25 cellular contexts compared by ENCODE assay signal in the genomic region with DNA sequence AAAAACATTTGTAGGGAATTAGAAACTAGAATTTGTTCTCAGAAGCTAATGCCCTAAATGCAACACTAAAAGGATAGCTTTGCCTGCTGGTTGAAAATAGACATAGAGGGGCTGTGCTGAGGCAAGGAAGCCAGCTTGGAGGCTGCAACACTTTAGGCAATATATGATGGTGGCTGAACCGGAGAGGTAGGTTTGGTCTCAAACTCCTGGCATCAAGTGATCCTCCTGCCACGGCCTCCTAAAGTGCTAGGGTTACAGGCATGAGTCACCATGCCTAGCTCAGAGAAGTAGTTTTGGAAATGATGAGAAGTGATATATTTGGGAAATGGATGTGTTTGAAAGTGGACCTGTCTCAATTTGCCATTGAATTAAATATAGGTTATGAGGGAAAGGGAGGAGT.
"Had no signal": no experiment of that assay in that cellular context is flagged by ENCODE, and none has a peak within 500 bp of the region (broad histone marks: within the 10 kb centered on the region; RNA-seq: fewer than 3 reads in every experiment).

No MANE protein-coding gene starts in this region.

- H3K27me3 Mint-ChIP-seq: activated B cell treated with CpG ODN at 0.5 μM for 24 hours; activated CD4-positive, alpha-beta memory T cell treated with anti-CD3 and anti-CD28 coated beads for 36 hours; stimulated activated naive CD8-positive, alpha-beta T cell treated with anti-CD3 and anti-CD28 coated beads, Interleukin-15, Interleukin-2, amounts not matched to agents 100 ng/mL and 50 ng/mL, for 24 hours; T-helper 17 cell had no signal

- H2AFZ ChIP-seq: parathyroid adenoma had no signal

- H3K9me3 Mint-ChIP-seq: activated B cell treated with CpG ODN at 0.5 μM for 24 hours; effector memory CD8-positive, alpha-beta T cell; natural killer cell treated with Interleukin-12 subunit alpha and Interleukin-12 subunit beta and Interleukin-15 and Interleukin-18, amount 100 ng/mL, for 72 hours; stimulated activated naive CD8-positive, alpha-beta T cell treated with anti-CD3 and anti-CD28 coated beads, Interleukin-15, Interleukin-2, amounts not matched to agents 100 ng/mL and 50 ng/mL, for 24 hours had no signal

- H3K36me3 ChIP-seq: brain microvascular endothelial cell, left ventricle myocardium inferior, tibial artery had no signal

- FAIRE-seq: colon, frontal cortex, urothelium cell line had no signal

- H3K27ac ChIP-seq: brain microvascular endothelial cell, dorsolateral prefrontal cortex, left ventricle myocardium inferior, parathyroid adenoma, tibial artery had no signal

- ATAC-seq: activated naive CD4-positive, alpha-beta T cell treated with anti-CD3 and anti-CD28 coated beads, Interleukin-2, amount 50 U/mL, for 72 hours; activated T-cell treated with anti-CD3 and anti-CD28 coated beads, Interleukin-2, amount 50 U/mL, for 72 hours; effector memory CD8-positive, alpha-beta T cell; esophagus mucosa; natural killer cell treated with Interleukin-12 subunit alpha and Interleukin-12 subunit beta and Interleukin-15 and Interleukin-18, amount 100 ng/mL, for 72 hours; right cardiac atrium; T-helper 17 cell had no signal

- H3K9ac ChIP-seq: parathyroid adenoma had no signal

- H3K27me3 ChIP-seq: brain microvascular endothelial cell, dorsolateral prefrontal cortex, tibial artery had no signal

- DNase-seq: activated B cell treated with CpG ODN at 0.5 μM for 24 hours; activated CD4-positive, alpha-beta memory T cell treated with anti-CD3 and anti-CD28 coated beads for 36 hours; activated CD4-positive, alpha-beta T cell treated with anti-CD3 and anti-CD28 coated beads for 4 hours; activated gamma-delta T cell; activated T-cell treated with anti-CD3 and anti-CD28 coated beads, Interleukin-2, amount 50 U/mL, for 72 hours; aorta; brain microvascular endothelial cell; central memory CD4-positive, alpha-beta T cell; dorsolateral prefrontal cortex; effector memory CD8-positive, alpha-beta T cell; hippocampal formation; left ventricle myocardium inferior; right cardiac atrium; stimulated activated CD4-positive, alpha-beta T cell treated with anti-CD3 and anti-CD28 coated beads, Interleukin-1b, Interleukin-23, amount 100 ng/mL, for 48 hours; T-helper 17 cell had no signal

- H3K4me3 Mint-ChIP-seq: activated B cell treated with CpG ODN at 0.5 μM for 24 hours; activated CD4-positive, alpha-beta memory T cell treated with anti-CD3 and anti-CD28 coated beads for 36 hours; activated T-cell treated with anti-CD3 and anti-CD28 coated beads, Interleukin-2, amount 50 U/mL, for 72 hours; effector memory CD8-positive, alpha-beta T cell; mesothelial cell of epicardium; natural killer cell treated with Interleukin-12 subunit alpha and Interleukin-12 subunit beta and Interleukin-15 and Interleukin-18, amount 100 ng/mL, for 72 hours; stimulated activated naive CD8-positive, alpha-beta T cell treated with anti-CD3 and anti-CD28 coated beads, Interleukin-15, Interleukin-2, amounts not matched to agents 100 ng/mL and 50 ng/mL, for 24 hours; T-helper 17 cell had no signal

- H3K79me2 ChIP-seq: parathyroid adenoma had no signal

- H3K4me3 ChIP-seq: dorsolateral prefrontal cortex, left ventricle myocardium inferior, tibial artery had no signal

- H3K27ac Mint-ChIP-seq: activated B cell treated with CpG ODN at 0.5 μM for 24 hours; activated CD4-positive, alpha-beta memory T cell treated with anti-CD3 and anti-CD28 coated beads for 36 hours; activated naive CD4-positive, alpha-beta T cell treated with anti-CD3 and anti-CD28 coated beads, Interleukin-2, amount 50 U/mL, for 72 hours; mesothelial cell of epicardium; natural killer cell treated with Interleukin-12 subunit alpha and Interleukin-12 subunit beta and Interleukin-15 and Interleukin-18, amount 100 ng/mL, for 72 hours; stimulated activated naive CD8-positive, alpha-beta T cell treated with anti-CD3 and anti-CD28 coated beads, Interleukin-15, Interleukin-2, amounts not matched to agents 100 ng/mL and 50 ng/mL, for 24 hours; T-helper 17 cell had no signal

- H3K36me3 Mint-ChIP-seq: activated CD4-positive, alpha-beta memory T cell treated with anti-CD3 and anti-CD28 coated beads for 36 hours; activated naive CD4-positive, alpha-beta T cell treated with anti-CD3 and anti-CD28 coated beads, Interleukin-2, amount 50 U/mL, for 72 hours; natural killer cell treated with Interleukin-12 subunit alpha and Interleukin-12 subunit beta and Interleukin-15 and Interleukin-18, amount 100 ng/mL, for 72 hours had no signal
